ENCODE assay signal across 8 cellular contexts in genomic region chr20:57089701-57090144, GRCh38.
DNase-seq lines count a peak whose midpoint lies in the region; ATAC-seq and TF ChIP-seq lines count a peak whose summit lies in the region.

No MANE protein-coding gene starts in this region.

- H3K4me2 ChIP-seq in OCI-LY3 (ENCODE audit: low read length) (peak overlapping the region; percentile 35), neuronal stem cell (ENCODE audit: insufficient read depth, low read length, poor library complexity, severe bottlenecking) (no peak overlapping the region)

- H3K27ac ChIP-seq in OCI-LY3 (ENCODE audit: low read length) (no peak overlapping the region), neuronal stem cell (replicated peaks; ENCODE audit: low read length) (no peak overlapping the region)

- H3K36me3 ChIP-seq in OCI-LY3 (replicated peaks; ENCODE audit: low read depth, low read length) (no peaks in the 10 kb centered on the region), neuronal stem cell (replicated peaks in 1 of 2; ENCODE audit: control insufficient read depth in 2 of 2, insufficient read depth in 2 of 2, low read length in 2 of 2) (no peaks in the 10 kb centered on the region)

- WGBS in neuronal stem cell (ENCODE audit: extremely low coverage in 2 of 2, insufficient read length in 2 of 2, insufficient replicate concordance in 1 of 2), 2 donors = no CpG with 5 or more reads among the region's 12 CpGs

- TF ChIP-seq CTCF in OCI-LY3 (IDR thresholded peaks at IDR 0.05; ENCODE audit: low read depth, low read length) = peak; percentile 99

- no peaks in the 10 kb centered on the region for H3K79me2 ChIP-seq in OCI-LY3 (ENCODE audit: low read length)

- H2BK12ac ChIP-seq in neuronal stem cell (ENCODE audit: low read length) = peak overlapping the region; percentile 43

- H2BK15ac ChIP-seq in neuronal stem cell (ENCODE audit: low read length) = peak overlapping the region; percentile 20

- H4K8ac ChIP-seq in neuronal stem cell (ENCODE audit: low read depth, low read length) = no peak overlapping the region

- no peak overlapping the region for H4K91ac ChIP-seq in neuronal stem cell (ENCODE audit: low read depth, low read length, poor library complexity)

- H3K79me1 ChIP-seq in neuronal stem cell (ENCODE audit: low read depth, low read length) = no peaks in the 10 kb centered on the region

- H2BK120ac ChIP-seq in neuronal stem cell (ENCODE audit: low read depth, low read length) = no peak overlapping the region

- H2AK5ac ChIP-seq in neuronal stem cell (ENCODE audit: low read depth, low read length) = peak overlapping the region; percentile 49

- peak overlapping the region; percentile 55 for H3K18ac ChIP-seq in neuronal stem cell (ENCODE audit: low read length)

- peak overlapping the region; percentile 49 for H3K23ac ChIP-seq in neuronal stem cell (ENCODE audit: low read depth, low read length, poor library complexity)

- H2AFZ ChIP-seq in OCI-LY3 (ENCODE audit: low read depth, low read length) = peak overlapping the region; percentile 91
- H2AFZ ChIP-seq in neuronal stem cell (ENCODE audit: low read length) = no peak overlapping the region

- no peak overlapping the region for H3K4ac ChIP-seq in neuronal stem cell (ENCODE audit: low read length)

- DNase-seq in NCI-H748 (lab: John Stamatoyannopoulos, UW; ENCODE audit: unreplicated experiment) = peak; percentile 46
- no peak for DNase-seq in NCI-H748 treated with DMSO at 0.1 percent for 48 hours (lab: John Stamatoyannopoulos, UW)
- DNase-seq in activated T-cell treated with anti-CD3 and anti-CD28 coated beads for 4 hours = peak; percentile 33
- DNase-seq in fibroblast of the conjunctiva (ENCODE audit: low read depth) = peak; percentile 12
- DNase-seq in neuronal stem cell (ENCODE audit: low spot score) = peak; percentile 63
- peak; percentile 70 for DNase-seq in ureter (ENCODE audit: low spot score)

- H3K4me3 ChIP-seq in OCI-LY3 (ENCODE audit: low read length) = 0 out of 2 replicates have a peak overlapping the region, but pooled peaks have one; percentile 3
- no peak overlapping the region for H3K4me3 ChIP-seq in neuronal stem cell (ENCODE audit: low read length in 2 of 2)

- H4K20me1 ChIP-seq in OCI-LY3 (ENCODE audit: insufficient read depth, low read length) = no peaks in the 10 kb centered on the region

- H3K9me3 ChIP-seq in OCI-LY3 (ENCODE audit: insufficient read depth, low read length) (no peaks in the 10 kb centered on the region; the same call in 1 of the 2 replicates), neuronal stem cell (replicated peaks in 1 of 2; ENCODE audit: control insufficient read depth in 2 of 2, insufficient read depth in 1 of 2, low read depth in 1 of 2, low read length in 2 of 2) (no peaks in the 10 kb centered on the region)

- H3K4me1 ChIP-seq in OCI-LY3 (ENCODE audit: low read length) = peaks cover 6% of the 10 kb centered on the region; the same call in 1 of the 2 replicates
- peaks cover 5 to 7% of the 10 kb centered on the region in 2 donors for H3K4me1 ChIP-seq in neuronal stem cell (ENCODE audit: control insufficient read depth in 2 of 2, insufficient read depth in 1 of 2, low read depth in 1 of 2, low read length in 2 of 2)

- H3K27me3 ChIP-seq in OCI-LY3 (ENCODE audit: low read depth, low read length) (peaks cover 13% of the 10 kb centered on the region; the same call in 1 of the 2 replicates), neuronal stem cell (ENCODE audit: control insufficient read depth in 3 of 3, insufficient read depth in 3 of 3, low read depth in 1 of 3, low read length in 3 of 3) (peaks cover 0 to 8% (median 0%) of the 10 kb centered on the region in 3 experiments)

- no peak overlapping the region for H3K9ac ChIP-seq in OCI-LY3 (ENCODE audit: low read length)
- H3K9ac ChIP-seq in neuronal stem cell (ENCODE audit: low read depth, low read length, poor library complexity) = no peak overlapping the region

- ATAC-seq in HG02973 (IDR thresholded peaks at IDR 0.05; ENCODE audit: unreplicated experiment) = peak; percentile 59

- no peak overlapping the region for H3K14ac ChIP-seq in neuronal stem cell (ENCODE audit: low read length)

- H2BK5ac ChIP-seq in neuronal stem cell (ENCODE audit: low read length) = no peak overlapping the region
